ENCODE assay signal across 8 cellular contexts in genomic region chr2:233251306-233252116, GRCh38. TPM values are rescaled to one million over a fixed set of nuclear protein-coding genes. Genes with fewer than 3 reads are reported as not detected.
DNase-seq lines count a peak whose midpoint lies in the region; ATAC-seq and TF ChIP-seq lines count a peak whose summit lies in the region.

Gene ATG16L1 (plus strand): TSS chr2:233251673. CDS start chr2:233251828, 155 bp downstream.

- peak in 1 of 2 donors; percentile 73 for TF ChIP-seq POLR2A in uterus (IDR thresholded peaks at IDR 0.05)

- peaks cover 0 to 21% of the 10 kb centered on the region in 2 donors for H3K4me1 ChIP-seq in right atrium auricular region
- H3K4me1 ChIP-seq in uterus: peaks cover 4 to 6% of the 10 kb centered on the region in 2 donors

- intact Hi-C loops in T-helper 2 cell treated with Interferon-gamma antibody and Interleukin-4, amounts not matched to agents 100 ng/mL and 5 ng/mL, for 36 hours (cut with micrococcal nuclease): loop anchor here (1.0 to 5.0 kb wide), 11 partner anchors 17 to 699 kb away; partner anchors contain the start of genes EIF4E2, GIGYF2, INPP5D and TIGD1
- intact Hi-C loops in uterus (cut with DNase I; ENCODE audit: low total_unique reads): loop anchor here (10.0 kb wide), 1 partner anchor 647 kb away; no protein-coding TSS in a partner anchor

- peak; percentile 94 for ATAC-seq in GM18502 (IDR thresholded peaks at IDR 0.05; ENCODE audit: poor library complexity, unreplicated experiment)
- peak; percentile 97 for ATAC-seq in HG02970 (IDR thresholded peaks at IDR 0.05; ENCODE audit: low FRiP score, unreplicated experiment)

- no peaks in the 10 kb centered on the region for H3K9me3 ChIP-seq in right atrium auricular region
- no peaks in the 10 kb centered on the region for H3K9me3 ChIP-seq in uterus

- TF ChIP-seq CTCF in right atrium auricular region (IDR thresholded peaks at IDR 0.05) (peak; percentile 88 to 95), uterus (IDR thresholded peaks at IDR 0.05) (peak; percentile 93 to 99 (median 96))

- DNase-seq in NCI-H187 treated with DMSO at 0.1 percent for 48 hours (lab: John Stamatoyannopoulos, UW) (peak; percentile 14), anterior cingulate cortex (lab: John Stamatoyannopoulos, UW) (peak; percentile 51 to 97 (median 94)), right atrium auricular region (ENCODE audit: low spot score) (peak; percentile 95), pulmonary artery endothelial cell (ENCODE audit: low read depth, low spot score) (peak; percentile 87), uterus (peak; percentile 94 to 96)

- no peaks in the 10 kb centered on the region for H3K27me3 ChIP-seq in right atrium auricular region
- no peaks in the 10 kb centered on the region for H3K27me3 ChIP-seq in uterus

- H3K4me3 ChIP-seq in right atrium auricular region (peak within 1 kb of the TSS; percentile 99 to 100), uterus (peak within 1 kb of the TSS; percentile 87 to 98)

- peak within 1 kb of the TSS; percentile 87 to 89 for H3K27ac ChIP-seq in right atrium auricular region
- H3K27ac ChIP-seq in uterus: peak within 1 kb of the TSS; percentile 82 to 90

- H3K36me3 ChIP-seq in right atrium auricular region (peaks cover 9% of the 10 kb centered on the region), uterus (peaks cover 0 to 2% of the 10 kb centered on the region in 2 donors)

RNA-seq across cellular contexts. Expression of gene ATG16L1, which starts in this region (rescaled TPM):
- total RNA-seq in T-helper 2 cell treated with Interferon-gamma antibody and Interleukin-4, amounts not matched to agents 100 ng/mL and 5 ng/mL, for 36 hours: 56.3 and 62.2 TPM in 2 replicates
- total RNA-seq in right atrium auricular region: 10 to 100 TPM; 12.8 to 16.7 TPM
- 48.3 and 51.5 TPM in 2 replicates for total RNA-seq in pulmonary artery endothelial cell
- 10 to 100 TPM; 26.2 to 42.9 (median 31.9) TPM for total RNA-seq in uterus

Comparison
In these comparisons a context has a peak if more than half of its experiments do, and no peak if none do; other contexts are left out.
1. Peak in every context shown above with its lines: DNase-seq, ATAC-seq, H3K4me3 ChIP-seq and H3K27ac ChIP-seq.
2. DNase-seq: peak in every context shown above with its lines; median percentile 95 in right atrium auricular region; 95 in uterus; 94 in anterior cingulate cortex; 87 in pulmonary artery endothelial cell; 14 in NCI-H187 treated with DMSO at 0.1 percent for 48 hours.